8 cellular contexts compared by ENCODE assay signal in the genomic region with DNA sequence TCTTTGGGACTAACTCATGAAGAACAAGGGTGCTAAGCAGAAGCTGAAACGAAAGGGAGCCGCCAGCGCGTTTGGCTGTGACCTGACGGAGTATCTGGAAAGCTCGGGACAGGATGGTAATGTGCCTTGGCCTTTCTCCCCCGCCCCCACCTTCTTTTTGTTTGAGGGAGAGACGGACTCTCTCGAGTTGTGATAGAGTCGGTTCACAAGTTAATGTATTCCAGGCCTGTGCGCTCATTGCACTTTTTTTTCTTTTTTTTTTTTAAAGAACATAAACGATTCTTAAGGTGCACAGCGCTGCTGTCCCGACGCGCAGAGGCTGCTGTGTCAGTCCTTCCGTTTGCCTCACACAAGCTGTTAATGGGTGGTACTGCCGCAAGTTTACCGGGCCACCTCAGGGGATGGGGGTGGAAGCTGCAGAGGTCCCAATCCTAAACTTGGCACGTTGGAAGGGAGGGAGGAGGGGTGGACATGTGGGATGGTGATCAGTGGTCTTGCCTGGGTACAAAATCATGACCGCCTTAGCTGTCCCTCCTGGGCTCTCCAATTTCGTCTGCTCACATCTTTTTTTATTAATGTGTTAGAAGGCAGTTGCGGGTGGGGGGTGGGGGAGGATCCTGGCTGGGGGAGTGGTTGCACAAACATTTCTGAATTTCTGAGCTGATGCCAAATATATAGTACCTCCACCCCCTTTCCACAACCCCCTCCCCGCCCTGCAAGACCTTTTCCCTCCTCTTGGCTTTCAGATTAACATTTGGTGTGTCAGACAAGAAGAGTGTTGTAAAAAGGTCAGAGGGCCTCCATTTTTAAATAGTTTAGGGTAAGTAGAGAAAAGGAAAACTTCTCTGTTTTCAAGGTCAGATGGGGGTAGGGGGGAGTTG. TPM values are rescaled to one million over a fixed set of nuclear protein-coding genes. Genes with fewer than 3 reads are reported as not detected.
DNase-seq lines count a peak whose midpoint lies in the region; ATAC-seq, FAIRE-seq and TF ChIP-seq lines count a peak whose summit lies in the region.

No MANE protein-coding gene starts in this region.

- no peaks in the 10 kb centered on the region for H3K9me1 ChIP-seq in keratinocyte (ENCODE audit: control insufficient read depth, extremely low read depth, insufficient read depth, low read length)

- H3K4me3 ChIP-seq in astrocyte of the spinal cord (ENCODE audit: low read depth, low read length) (peak overlapping the region; percentile 82), keratinocyte (ENCODE audit: control insufficient read depth in 2 of 3, extremely low read depth in 1 of 3, insufficient read depth in 2 of 3, low read depth in 1 of 3, low read length in 3 of 3) (peak overlapping the region; percentile 52 to 84 (median 83))

- no peaks in the 10 kb centered on the region for H3K27me3 ChIP-seq in keratinocyte (ENCODE audit: control insufficient read depth, extremely low read depth, insufficient read depth, low read length)

- H3K79me2 ChIP-seq in keratinocyte (ENCODE audit: control insufficient read depth, insufficient read depth, low read length) = no peaks in the 10 kb centered on the region

- peak overlapping the region; percentile 77 for H3K4me3 Mint-ChIP-seq in T-helper 1 cell treated with Interleukin-12 subunit alpha and Interleukin-12 subunit beta and Interleukin-4 antibody, amounts not matched to agents 30 μg/mL and 1 μg/mL, for 36 hours

- in situ Hi-C loops in astrocyte of the spinal cord (cut with HindIII; ENCODE audit: low sequenced_read_pairs) = no loop called here

- no peaks in the 10 kb centered on the region for H3K9me3 Mint-ChIP-seq in T-helper 1 cell treated with Interleukin-12 subunit alpha and Interleukin-12 subunit beta and Interleukin-4 antibody, amounts not matched to agents 30 μg/mL and 1 μg/mL, for 36 hours

- H3K4me1 Mint-ChIP-seq in T-helper 1 cell treated with Interleukin-12 subunit alpha and Interleukin-12 subunit beta and Interleukin-4 antibody, amounts not matched to agents 30 μg/mL and 1 μg/mL, for 36 hours (ENCODE audit: low read depth) = peaks cover 32% of the 10 kb centered on the region

- peaks cover 62% of the 10 kb centered on the region for H3K27me3 Mint-ChIP-seq in T-helper 1 cell treated with Interleukin-12 subunit alpha and Interleukin-12 subunit beta and Interleukin-4 antibody, amounts not matched to agents 30 μg/mL and 1 μg/mL, for 36 hours (ENCODE audit: low read depth)

- no peaks in the 10 kb centered on the region for H3K9me3 ChIP-seq in keratinocyte (ENCODE audit: control insufficient read depth, low read depth, low read length)

- no peaks in the 10 kb centered on the region for H4K20me1 ChIP-seq in keratinocyte (ENCODE audit: control insufficient read depth, extremely low read depth, insufficient read depth, low read length)

- ATAC-seq in GM19035 (IDR thresholded peaks at IDR 0.05; ENCODE audit: unreplicated experiment) = peak; percentile 28
- ATAC-seq in HG03196 (IDR thresholded peaks at IDR 0.05; ENCODE audit: unreplicated experiment) = peak; percentile 26

- H3K9ac ChIP-seq in keratinocyte (ENCODE audit: control insufficient read depth, extremely low read depth, insufficient read depth, low read length) = peak overlapping the region; percentile 69

- peak overlapping the region; percentile 39 for H3K27ac ChIP-seq in keratinocyte (ENCODE audit: control insufficient read depth, insufficient read depth, low read length)

- peak overlapping the region; percentile 71 for H3K27ac Mint-ChIP-seq in T-helper 1 cell treated with Interleukin-12 subunit alpha and Interleukin-12 subunit beta and Interleukin-4 antibody, amounts not matched to agents 30 μg/mL and 1 μg/mL, for 36 hours

- H3K36me3 Mint-ChIP-seq in T-helper 1 cell treated with Interleukin-12 subunit alpha and Interleukin-12 subunit beta and Interleukin-4 antibody, amounts not matched to agents 30 μg/mL and 1 μg/mL, for 36 hours (ENCODE audit: low read depth) = no peaks in the 10 kb centered on the region

- H3K36me3 ChIP-seq in keratinocyte (ENCODE audit: control insufficient read depth in 2 of 2, extremely low read depth in 1 of 2, insufficient read depth in 2 of 2, low read length in 2 of 2) = no peaks in the 10 kb centered on the region

- peak overlapping the region; percentile 94 for H3K4me2 ChIP-seq in keratinocyte (ENCODE audit: control insufficient read depth, extremely low read depth, insufficient read depth, low read depth, low read length)

- dilution Hi-C loops in keratinocyte (cut with MboI; ENCODE audit: extremely low pct_ligation_motif_present, low sequenced_read_pairs) = no loop called here

- TF ChIP-seq CTCF in astrocyte of the spinal cord (IDR thresholded peaks at IDR 0.05; ENCODE audit: low read depth, low read length) (no peak), keratinocyte (optimal IDR thresholded peaks at IDR 0.05 in 1 of 3, IDR thresholded peaks at IDR 0.05 in 1 of 3, conservative IDR thresholded peaks at IDR 0.05 in 1 of 3; ENCODE audit: extremely low read depth in 1 of 3, insufficient read depth in 2 of 3, low read length in 3 of 3) (no peak)

- H3K4me1 ChIP-seq in keratinocyte (ENCODE audit: control insufficient read depth, extremely low read depth, insufficient read depth, low read length) = peaks cover 6% of the 10 kb centered on the region

- H2AFZ ChIP-seq in keratinocyte (ENCODE audit: control insufficient read depth, low read length) = peak overlapping the region; percentile 95

- no peak for FAIRE-seq in keratinocyte (lab: Jason Lieb, UNC)

- DNase-seq in AG20443 (ENCODE audit: low spot score) = peak; percentile 35
- peak; percentile 64 for DNase-seq in astrocyte of the spinal cord (ENCODE audit: low read depth, low spot score)
- DNase-seq in keratinocyte (ENCODE audit: low read depth, low spot score) = no peak
- peak; percentile 36 to 47 for DNase-seq in stimulated activated CD4-positive, alpha-beta T cell treated with anti-CD3 and anti-CD28 coated beads, Interleukin-1b, Interleukin-23, amount 100 ng/mL, for 4 hours (ENCODE audit: low read depth in 2 of 2)
- no peak for DNase-seq in superior temporal gyrus (ENCODE audit: extremely low spot score)

RNA-seq across cellular contexts. Expression of gene ARHGAP31, which starts 0.9 kb away (rescaled TPM):
- polyA plus RNA-seq in keratinocyte = 3.0 to 4.8 TPM (median 3.5 TPM) in 3 replicates
- polyA plus RNA-seq in keratinocyte (2011; ENCODE audit: low read depth) = 0.52 TPM
- 2.6 and 3.2 TPM in 2 replicates for polyA plus RNA-seq in keratinocyte (2011; cell fraction: cytosol; rRNA removed)
- 3.0 and 4.8 TPM in 2 replicates for polyA plus RNA-seq in keratinocyte (2011; cell fraction: nucleus; rRNA removed)
- polyA plus RNA-seq in keratinocyte (2012; ENCODE audit: low replicate concordance) = 0.76 and 2.4 TPM in 2 replicates
- polyA minus RNA-seq in keratinocyte = 3.8 to 8.6 TPM (median 4.3 TPM) in 3 replicates
- 3.3 TPM for polyA minus RNA-seq in keratinocyte (2011; cell fraction: cytosol; rRNA and poly(A)+ RNA removed)
- polyA minus RNA-seq in keratinocyte (2011; cell fraction: nucleus; rRNA and poly(A)+ RNA removed) = 3.0 and 6.6 TPM in 2 replicates

RNA-seq across cellular contexts. Expression of gene B4GALT4, which starts 54.5 kb away (rescaled TPM):
- polyA plus RNA-seq in keratinocyte = 26.0 to 43.3 TPM (median 29.4 TPM) in 3 replicates
- 77.7 TPM for polyA plus RNA-seq in keratinocyte (2011; ENCODE audit: low read depth)
- polyA plus RNA-seq in keratinocyte (2011; cell fraction: cytosol; rRNA removed) = 17.5 and 19.2 TPM in 2 replicates
- polyA plus RNA-seq in keratinocyte (2011; cell fraction: nucleus; rRNA removed) = 33.1 and 43.3 TPM in 2 replicates
- 23.0 and 33.6 TPM in 2 replicates for polyA plus RNA-seq in keratinocyte (2012; ENCODE audit: low replicate concordance)
- polyA minus RNA-seq in keratinocyte = 11.9 to 23.7 TPM (median 22.4 TPM) in 3 replicates
- polyA minus RNA-seq in keratinocyte (2011; cell fraction: cytosol; rRNA and poly(A)+ RNA removed) = 23.2 TPM
- 13.4 and 22.0 TPM in 2 replicates for polyA minus RNA-seq in keratinocyte (2011; cell fraction: nucleus; rRNA and poly(A)+ RNA removed)

Comparison
In these comparisons a context has a peak if more than half of its experiments do, and no peak if none do; other contexts are left out.
1. DNase-seq: peak in AG20443 (single experiment), astrocyte of the spinal cord (single experiment) and stimulated activated CD4-positive, alpha-beta T cell treated with anti-CD3 and anti-CD28 coated beads, Interleukin-1b, Interleukin-23, amount 100 ng/mL, for 4 hours (2 of 2); none in keratinocyte (single experiment) and superior temporal gyrus (single experiment).